1 cellular context compared by ENCODE assay signal in the genomic region with DNA sequence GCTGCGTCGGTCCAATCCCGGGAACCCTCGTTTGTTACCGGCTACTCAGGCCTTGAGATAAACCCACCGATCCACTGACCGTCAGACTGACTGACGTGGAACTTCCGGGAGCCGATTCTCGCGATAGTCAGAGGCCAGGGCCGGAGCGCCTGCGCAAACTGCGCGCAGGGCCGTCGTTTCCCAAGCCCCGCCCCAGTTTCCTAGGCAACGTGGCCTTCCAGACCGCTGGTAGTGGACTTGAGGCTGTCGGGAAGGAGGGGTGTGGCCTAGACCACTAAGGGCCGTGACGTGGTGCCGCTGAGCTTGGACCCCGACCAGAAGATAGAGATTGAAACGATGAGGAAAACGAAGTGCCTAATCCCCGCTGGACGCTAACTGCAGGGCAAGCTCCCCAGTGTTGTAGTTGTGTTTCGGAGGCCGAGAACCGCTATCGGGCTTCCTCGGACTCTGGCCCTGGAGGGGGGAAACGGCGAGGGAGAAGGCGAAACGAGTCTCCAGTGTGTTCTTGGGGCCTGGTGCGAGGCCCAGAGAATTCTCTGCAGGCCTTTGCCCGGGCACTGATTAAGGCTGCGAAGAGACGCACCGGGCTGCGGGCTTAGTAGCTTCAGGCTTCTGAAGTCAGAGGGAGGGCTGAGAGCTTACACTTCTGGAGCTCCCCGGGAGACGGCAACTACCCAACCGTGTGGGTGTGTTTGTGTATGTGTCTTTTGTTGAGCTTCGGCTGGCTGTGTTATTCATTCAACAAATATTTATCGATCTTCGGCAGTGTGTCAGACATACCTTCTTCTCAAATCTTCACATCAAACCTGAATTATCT.
A peak's percentile ranks its signal among the peaks of the same experiment; 100 is the strongest.
TF ChIP-seq lines count a peak whose summit lies in the region.

COPB2 (minus strand) TSS at position 96 of the 817 bp plus-strand sequence. CDS start 97 bp downstream, outside the sequence.

TF ChIP-seq in K562, 482 proteins besides CTCF, POLR2A, EP300 and RAD21 (continued from another document and continues in another):
- TF ChIP-seq TRIM25 (IDR thresholded peaks at IDR 0.05; ENCODE audit: borderline replicate concordance) (no peak), ZNF77 (CRISPR knock-in tag; IDR thresholded peaks at IDR 0.05) (no peak), MTA1 (IDR thresholded peaks at IDR 0.05; ENCODE audit: borderline replicate concordance) (no peak), RBBP5 (IDR thresholded peaks at IDR 0.05; ENCODE audit: borderline replicate concordance, insufficient read depth, low read length, poor library complexity, severe bottlenecking) (peak; percentile 35), ZZZ3 (IDR thresholded peaks at IDR 0.05) (no peak), NCOA6 (IDR thresholded peaks at IDR 0.05) (no peak), ZNF354B (CRISPR knock-in tag; IDR thresholded peaks at IDR 0.05) (no peak), ZSCAN32 (CRISPR knock-in tag; IDR thresholded peaks at IDR 0.05) (no peak), FOXO4 (CRISPR knock-in tag; IDR thresholded peaks at IDR 0.05) (no peak), ZNF282 (CRISPR knock-in tag; IDR thresholded peaks at IDR 0.05) (no peak), SP1 (CRISPR knock-in tag; IDR thresholded peaks at IDR 0.05) (peak; percentile 88; the same call in 1 of the 2 replicates), EP400 (IDR thresholded peaks at IDR 0.05) (peak; percentile 98), IRF2 (CRISPR knock-in tag; IDR thresholded peaks at IDR 0.05) (no peak), HNRNPH1 (optimal IDR thresholded peaks at IDR 0.05; ENCODE audit: low read depth, low read length) (no peak), PTBP1 (IDR thresholded peaks at IDR 0.05; ENCODE audit: low read depth, low read length) (no peak), ZNF165 (CRISPR knock-in tag; IDR thresholded peaks at IDR 0.05; ENCODE audit: borderline replicate concordance) (no peak), CREM (IDR thresholded peaks at IDR 0.05; ENCODE audit: low read depth) (peak; percentile 92), NBN (IDR thresholded peaks at IDR 0.05; ENCODE audit: low read depth) (peak; percentile 52), KLF13 (tag; IDR thresholded peaks at IDR 0.05; ENCODE audit: borderline replicate concordance, low read depth) (no peak), HDAC2 (IDR thresholded peaks at IDR 0.05) (peak; percentile 39; the same call in 1 of the 2 replicates), CAMTA2 (CRISPR knock-in tag; conservative IDR thresholded peaks at IDR 0.05) (no peak), ZEB2 (IDR thresholded peaks at IDR 0.05) (no peak), GATAD2B (IDR thresholded peaks at IDR 0.05; ENCODE audit: borderline replicate concordance) (no peak), ZNF57 (CRISPR knock-in tag; IDR thresholded peaks at IDR 0.05) (no peak), SRSF7 (optimal IDR thresholded peaks at IDR 0.05; ENCODE audit: low read depth, low read length) (no peak), EWSR1 (IDR thresholded peaks at IDR 0.05; ENCODE audit: borderline replicate concordance, low read depth, partially characterized antibody) (no peak), TEAD2 (tag; IDR thresholded peaks at IDR 0.05) (no peak), TAF7 (tag; IDR thresholded peaks at IDR 0.05) (peak; percentile 22; the same call in 1 of the 2 replicates), TAL1 (IDR thresholded peaks at IDR 0.05) (no peak), BMI1 (IDR thresholded peaks at IDR 0.05; ENCODE audit: low read length) (peak; percentile 89), ETV1 (tag; conservative IDR thresholded peaks at IDR 0.05; ENCODE audit: low read depth) (peak; percentile 64), ZNF785 (CRISPR knock-in tag; IDR thresholded peaks at IDR 0.05) (no peak), STAG1 (CRISPR knock-in tag; IDR thresholded peaks at IDR 0.05; ENCODE audit: borderline replicate concordance) (no peak), BRD4 (IDR thresholded peaks at IDR 0.05) (no peak)
- TF ChIP-seq, protein P1, sequence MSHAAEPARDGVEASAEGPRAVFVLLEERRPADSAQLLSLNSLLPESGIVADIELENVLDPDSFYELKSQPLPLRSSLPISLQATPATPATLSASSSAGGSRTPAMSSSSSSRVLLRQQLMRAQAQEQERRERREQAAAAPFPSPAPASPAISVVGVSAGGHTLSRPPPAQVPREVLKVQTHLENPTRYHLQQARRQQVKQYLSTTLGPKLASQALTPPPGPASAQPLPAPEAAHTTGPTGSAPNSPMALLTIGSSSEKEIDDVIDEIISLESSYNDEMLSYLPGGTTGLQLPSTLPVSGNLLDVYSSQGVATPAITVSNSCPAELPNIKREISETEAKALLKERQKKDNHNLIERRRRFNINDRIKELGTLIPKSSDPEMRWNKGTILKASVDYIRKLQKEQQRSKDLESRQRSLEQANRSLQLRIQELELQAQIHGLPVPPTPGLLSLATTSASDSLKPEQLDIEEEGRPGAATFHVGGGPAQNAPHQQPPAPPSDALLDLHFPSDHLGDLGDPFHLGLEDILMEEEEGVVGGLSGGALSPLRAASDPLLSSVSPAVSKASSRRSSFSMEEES (CRISPR knock-in tag; IDR thresholded peaks at IDR 0.05), result no peak
- TF ChIP-seq, protein P2, sequence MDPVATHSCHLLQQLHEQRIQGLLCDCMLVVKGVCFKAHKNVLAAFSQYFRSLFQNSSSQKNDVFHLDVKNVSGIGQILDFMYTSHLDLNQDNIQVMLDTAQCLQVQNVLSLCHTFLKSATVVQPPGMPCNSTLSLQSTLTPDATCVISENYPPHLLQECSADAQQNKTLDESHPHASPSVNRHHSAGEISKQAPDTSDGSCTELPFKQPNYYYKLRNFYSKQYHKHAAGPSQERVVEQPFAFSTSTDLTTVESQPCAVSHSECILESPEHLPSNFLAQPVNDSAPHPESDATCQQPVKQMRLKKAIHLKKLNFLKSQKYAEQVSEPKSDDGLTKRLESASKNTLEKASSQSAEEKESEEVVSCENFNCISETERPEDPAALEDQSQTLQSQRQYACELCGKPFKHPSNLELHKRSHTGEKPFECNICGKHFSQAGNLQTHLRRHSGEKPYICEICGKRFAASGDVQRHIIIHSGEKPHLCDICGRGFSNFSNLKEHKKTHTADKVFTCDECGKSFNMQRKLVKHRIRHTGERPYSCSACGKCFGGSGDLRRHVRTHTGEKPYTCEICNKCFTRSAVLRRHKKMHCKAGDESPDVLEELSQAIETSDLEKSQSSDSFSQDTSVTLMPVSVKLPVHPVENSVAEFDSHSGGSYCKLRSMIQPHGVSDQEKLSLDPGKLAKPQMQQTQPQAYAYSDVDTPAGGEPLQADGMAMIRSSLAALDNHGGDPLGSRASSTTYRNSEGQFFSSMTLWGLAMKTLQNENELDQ (CRISPR knock-in tag; IDR thresholded peaks at IDR 0.05; ENCODE audit: borderline replicate concordance), result no peak
- TF ChIP-seq, protein P3, sequence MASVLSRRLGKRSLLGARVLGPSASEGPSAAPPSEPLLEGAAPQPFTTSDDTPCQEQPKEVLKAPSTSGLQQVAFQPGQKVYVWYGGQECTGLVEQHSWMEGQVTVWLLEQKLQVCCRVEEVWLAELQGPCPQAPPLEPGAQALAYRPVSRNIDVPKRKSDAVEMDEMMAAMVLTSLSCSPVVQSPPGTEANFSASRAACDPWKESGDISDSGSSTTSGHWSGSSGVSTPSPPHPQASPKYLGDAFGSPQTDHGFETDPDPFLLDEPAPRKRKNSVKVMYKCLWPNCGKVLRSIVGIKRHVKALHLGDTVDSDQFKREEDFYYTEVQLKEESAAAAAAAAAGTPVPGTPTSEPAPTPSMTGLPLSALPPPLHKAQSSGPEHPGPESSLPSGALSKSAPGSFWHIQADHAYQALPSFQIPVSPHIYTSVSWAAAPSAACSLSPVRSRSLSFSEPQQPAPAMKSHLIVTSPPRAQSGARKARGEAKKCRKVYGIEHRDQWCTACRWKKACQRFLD (CRISPR knock-in tag; IDR thresholded peaks at IDR 0.05), result no peak
- TF ChIP-seq, protein P4, sequence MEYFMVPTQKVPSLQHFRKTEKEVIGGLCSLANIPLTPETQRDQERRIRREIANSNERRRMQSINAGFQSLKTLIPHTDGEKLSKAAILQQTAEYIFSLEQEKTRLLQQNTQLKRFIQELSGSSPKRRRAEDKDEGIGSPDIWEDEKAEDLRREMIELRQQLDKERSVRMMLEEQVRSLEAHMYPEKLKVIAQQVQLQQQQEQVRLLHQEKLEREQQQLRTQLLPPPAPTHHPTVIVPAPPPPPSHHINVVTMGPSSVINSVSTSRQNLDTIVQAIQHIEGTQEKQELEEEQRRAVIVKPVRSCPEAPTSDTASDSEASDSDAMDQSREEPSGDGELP (CRISPR knock-in tag; IDR thresholded peaks at IDR 0.05; ENCODE audit: borderline replicate concordance), result peak; percentile 84
- TF ChIP-seq, protein P5, sequence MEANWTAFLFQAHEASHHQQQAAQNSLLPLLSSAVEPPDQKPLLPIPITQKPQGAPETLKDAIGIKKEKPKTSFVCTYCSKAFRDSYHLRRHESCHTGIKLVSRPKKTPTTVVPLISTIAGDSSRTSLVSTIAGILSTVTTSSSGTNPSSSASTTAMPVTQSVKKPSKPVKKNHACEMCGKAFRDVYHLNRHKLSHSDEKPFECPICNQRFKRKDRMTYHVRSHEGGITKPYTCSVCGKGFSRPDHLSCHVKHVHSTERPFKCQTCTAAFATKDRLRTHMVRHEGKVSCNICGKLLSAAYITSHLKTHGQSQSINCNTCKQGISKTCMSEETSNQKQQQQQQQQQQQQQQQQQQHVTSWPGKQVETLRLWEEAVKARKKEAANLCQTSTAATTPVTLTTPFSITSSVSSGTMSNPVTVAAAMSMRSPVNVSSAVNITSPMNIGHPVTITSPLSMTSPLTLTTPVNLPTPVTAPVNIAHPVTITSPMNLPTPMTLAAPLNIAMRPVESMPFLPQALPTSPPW (CRISPR knock-in tag; IDR thresholded peaks at IDR 0.05), result peak; percentile 34; the same call in 1 of the 2 replicates
- TF ChIP-seq, protein P6, sequence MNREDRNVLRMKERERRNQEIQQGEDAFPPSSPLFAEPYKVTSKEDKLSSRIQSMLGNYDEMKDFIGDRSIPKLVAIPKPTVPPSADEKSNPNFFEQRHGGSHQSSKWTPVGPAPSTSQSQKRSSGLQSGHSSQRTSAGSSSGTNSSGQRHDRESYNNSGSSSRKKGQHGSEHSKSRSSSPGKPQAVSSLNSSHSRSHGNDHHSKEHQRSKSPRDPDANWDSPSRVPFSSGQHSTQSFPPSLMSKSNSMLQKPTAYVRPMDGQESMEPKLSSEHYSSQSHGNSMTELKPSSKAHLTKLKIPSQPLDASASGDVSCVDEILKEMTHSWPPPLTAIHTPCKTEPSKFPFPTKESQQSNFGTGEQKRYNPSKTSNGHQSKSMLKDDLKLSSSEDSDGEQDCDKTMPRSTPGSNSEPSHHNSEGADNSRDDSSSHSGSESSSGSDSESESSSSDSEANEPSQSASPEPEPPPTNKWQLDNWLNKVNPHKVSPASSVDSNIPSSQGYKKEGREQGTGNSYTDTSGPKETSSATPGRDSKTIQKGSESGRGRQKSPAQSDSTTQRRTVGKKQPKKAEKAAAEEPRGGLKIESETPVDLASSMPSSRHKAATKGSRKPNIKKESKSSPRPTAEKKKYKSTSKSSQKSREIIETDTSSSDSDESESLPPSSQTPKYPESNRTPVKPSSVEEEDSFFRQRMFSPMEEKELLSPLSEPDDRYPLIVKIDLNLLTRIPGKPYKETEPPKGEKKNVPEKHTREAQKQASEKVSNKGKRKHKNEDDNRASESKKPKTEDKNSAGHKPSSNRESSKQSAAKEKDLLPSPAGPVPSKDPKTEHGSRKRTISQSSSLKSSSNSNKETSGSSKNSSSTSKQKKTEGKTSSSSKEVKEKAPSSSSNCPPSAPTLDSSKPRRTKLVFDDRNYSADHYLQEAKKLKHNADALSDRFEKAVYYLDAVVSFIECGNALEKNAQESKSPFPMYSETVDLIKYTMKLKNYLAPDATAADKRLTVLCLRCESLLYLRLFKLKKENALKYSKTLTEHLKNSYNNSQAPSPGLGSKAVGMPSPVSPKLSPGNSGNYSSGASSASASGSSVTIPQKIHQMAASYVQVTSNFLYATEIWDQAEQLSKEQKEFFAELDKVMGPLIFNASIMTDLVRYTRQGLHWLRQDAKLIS (CRISPR knock-in tag; IDR thresholded peaks at IDR 0.05), result peak; percentile 25; the same call in 1 of the 2 replicates
- TF ChIP-seq, protein P7, sequence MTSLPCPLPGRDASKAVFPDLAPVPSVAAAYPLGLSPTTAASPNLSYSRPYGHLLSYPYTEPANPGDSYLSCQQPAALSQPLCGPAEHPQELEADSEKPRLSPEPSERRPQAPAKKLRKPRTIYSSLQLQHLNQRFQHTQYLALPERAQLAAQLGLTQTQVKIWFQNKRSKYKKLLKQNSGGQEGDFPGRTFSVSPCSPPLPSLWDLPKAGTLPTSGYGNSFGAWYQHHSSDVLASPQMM (CRISPR knock-in tag; IDR thresholded peaks at IDR 0.05), result no peak
